17 cellular contexts compared by ENCODE assay signal in the genomic region with DNA sequence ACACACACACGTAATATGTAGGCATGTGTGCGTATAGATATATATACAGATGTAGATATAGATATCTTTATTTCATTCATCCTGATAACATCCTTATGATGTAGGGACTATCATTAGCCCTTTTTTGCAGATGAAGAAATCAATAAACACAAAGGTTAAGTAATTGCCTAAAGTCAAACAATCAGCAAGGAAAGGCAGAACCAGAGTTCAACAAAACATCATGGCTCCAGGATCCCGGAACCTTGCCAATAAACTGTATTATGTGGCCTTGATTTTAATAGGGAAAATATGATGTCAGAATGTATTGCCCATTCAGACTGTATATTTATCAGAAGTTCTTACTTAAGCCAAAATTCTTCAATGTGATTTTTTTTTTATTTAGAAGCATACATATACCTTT.
DNase-seq lines count a peak whose midpoint lies in the region; ATAC-seq and TF ChIP-seq lines count a peak whose summit lies in the region.
"Had no signal": no experiment of that assay in that cellular context is flagged by ENCODE, and none has a peak within 500 bp of the region (broad histone marks: within the 10 kb centered on the region; RNA-seq: fewer than 3 reads in every experiment).

No MANE protein-coding gene starts in this region.

- peak; percentile 60 for DNase-seq in DMS 273 (lab: John Stamatoyannopoulos, UW; ENCODE audit: unreplicated experiment)
- DNase-seq in DMS 273 treated with DMSO at 0.1 percent for 48 hours (lab: John Stamatoyannopoulos, UW): no peak
- no peak for DNase-seq in A673 (ENCODE audit: low spot score)
- DNase-seq in fibroblast of pulmonary artery (ENCODE audit: low read depth): peak; percentile 10
- DNase-seq in stimulated activated effector memory CD8-positive, alpha-beta T cell treated with anti-CD3 and anti-CD28 coated beads, Interleukin-12 subunit alpha, Interleukin-12 subunit beta, amount 100 ng/mL, for 72 hours (ENCODE audit: low spot score in 2 of 2): no peak
- DNase-seq: Calu3; CD8-positive, alpha-beta T cell; DMS79; GDM1; H9 had no signal

- H3K4me3 ChIP-seq in A673 (ENCODE audit: low read depth, low read length, poor library complexity, severe bottlenecking) (no peak overlapping the region), fibroblast of pulmonary artery (replicated peaks; ENCODE audit: low read depth, low read length) (no peak overlapping the region)
- H3K4me3 ChIP-seq: A549; BLaER1 treated with 17β-estradiol and CSF1 and Interleukin-3, amounts not matched to agents 10 nM and 100 nM had no signal

- POLR2A ChIA-PET in A673 (lab: Charles Lee; ENCODE audit: low non-redundant PET): no interaction called here

- no peaks in the 10 kb centered on the region for H3K9me3 ChIP-seq in A673 (ENCODE audit: low read depth, low read length, poor library complexity, severe bottlenecking)
- H3K9me3 ChIP-seq: A549; BLaER1 treated with 17β-estradiol and CSF1 and Interleukin-3, amounts not matched to agents 10 nM and 100 nM had no signal

- H3K27me3 ChIP-seq in A673 (replicated peaks; ENCODE audit: insufficient read depth, low read depth, low read length, poor library complexity) (no peaks in the 10 kb centered on the region), layer of hippocampus (ENCODE audit: control insufficient read depth, insufficient read depth, low read length) (no peaks in the 10 kb centered on the region)
- H3K27me3 ChIP-seq: BLaER1 treated with 17β-estradiol and CSF1 and Interleukin-3, amounts not matched to agents 10 nM and 100 nM had no signal

- no TSS peak for BruUV-seq in A673 (replicated peaks; lab: Mats Ljungman, UMichigan)

- no peaks in the 10 kb centered on the region for H3K36me3 Mint-ChIP-seq in stimulated activated effector memory CD8-positive, alpha-beta T cell treated with anti-CD3 and anti-CD28 coated beads, Interleukin-12 subunit alpha, Interleukin-12 subunit beta, amount 100 ng/mL, for 72 hours
- H3K36me3 Mint-ChIP-seq: CD8-positive, alpha-beta T cell had no signal

- H3K27ac ChIP-seq in A673 (ENCODE audit: low read depth, low read length, poor library complexity, severe bottlenecking) (peak overlapping the region; percentile 56), layer of hippocampus (ENCODE audit: low read depth, low read length) (peak overlapping the region; percentile 69)
- H3K27ac ChIP-seq: 22Rv1; A549; BLaER1 treated with 17β-estradiol and CSF1 and Interleukin-3, amounts not matched to agents 10 nM and 100 nM had no signal

- no peak overlapping the region for H3K4me3 Mint-ChIP-seq in stimulated activated effector memory CD8-positive, alpha-beta T cell treated with anti-CD3 and anti-CD28 coated beads, Interleukin-12 subunit alpha, Interleukin-12 subunit beta, amount 100 ng/mL, for 72 hours
- H3K4me3 Mint-ChIP-seq: B cell; CD8-positive, alpha-beta T cell; H9 had no signal

- H3K36me3 ChIP-seq in A673 (ENCODE audit: insufficient read depth, low read length, poor library complexity, severe bottlenecking): no peaks in the 10 kb centered on the region
- H3K36me3 ChIP-seq: BLaER1 treated with 17β-estradiol and CSF1 and Interleukin-3, amounts not matched to agents 10 nM and 100 nM had no signal

- H3K4me1 Mint-ChIP-seq in stimulated activated effector memory CD8-positive, alpha-beta T cell treated with anti-CD3 and anti-CD28 coated beads, Interleukin-12 subunit alpha, Interleukin-12 subunit beta, amount 100 ng/mL, for 72 hours: no peaks in the 10 kb centered on the region
- H3K4me1 Mint-ChIP-seq: B cell, H9 had no signal

- H3K9me3 Mint-ChIP-seq in stimulated activated effector memory CD8-positive, alpha-beta T cell treated with anti-CD3 and anti-CD28 coated beads, Interleukin-12 subunit alpha, Interleukin-12 subunit beta, amount 100 ng/mL, for 72 hours: peaks cover 14% of the 10 kb centered on the region
- H3K9me3 Mint-ChIP-seq: CD8-positive, alpha-beta T cell; H9 had no signal

- H3K4me1 ChIP-seq in A673 (ENCODE audit: insufficient read depth, low read length, poor library complexity, severe bottlenecking): peaks cover 59% of the 10 kb centered on the region
- H3K4me1 ChIP-seq: A549 had no signal

- intact Hi-C loops in A673 (cut with micrococcal nuclease; ENCODE audit: unreplicated experiment): loop anchor here (5.0 kb wide), 1 partner anchor 91 kb away; the partner anchor contains the start of gene ADGRB3

- no peak for ATAC-seq in stimulated activated effector memory CD8-positive, alpha-beta T cell treated with anti-CD3 and anti-CD28 coated beads, Interleukin-12 subunit alpha, Interleukin-12 subunit beta, amount 100 ng/mL, for 72 hours
- ATAC-seq in GM21526 (IDR thresholded peaks at IDR 0.05; ENCODE audit: low FRiP score, unreplicated experiment): no peak
- ATAC-seq in GM21737 (IDR thresholded peaks at IDR 0.05; ENCODE audit: unreplicated experiment): no peak
- ATAC-seq: A549; CD8-positive, alpha-beta T cell had no signal

- no peak overlapping the region for H3K27ac Mint-ChIP-seq in stimulated activated effector memory CD8-positive, alpha-beta T cell treated with anti-CD3 and anti-CD28 coated beads, Interleukin-12 subunit alpha, Interleukin-12 subunit beta, amount 100 ng/mL, for 72 hours
- H3K27ac Mint-ChIP-seq: B cell; CD8-positive, alpha-beta T cell; H9 had no signal

- TF ChIP-seq CTCF in A673 (conservative IDR thresholded peaks at IDR 0.05; ENCODE audit: low read depth, low read length): no peak
- TF ChIP-seq CTCF in fibroblast of pulmonary artery (IDR thresholded peaks at IDR 0.05; ENCODE audit: low read length, missing control alignments): no peak

- CTCF ChIA-PET in A673 (lab: Charles Lee): no interaction called here

Comparison
In these comparisons a context has a peak if more than half of its experiments do, and no peak if none do; other contexts are left out.
1. DNase-seq: peak in DMS 273 (single experiment) and fibroblast of pulmonary artery (single experiment); none in DMS 273 treated with DMSO at 0.1 percent for 48 hours (single experiment), A673 (single experiment) and stimulated activated effector memory CD8-positive, alpha-beta T cell treated with anti-CD3 and anti-CD28 coated beads, Interleukin-12 subunit alpha, Interleukin-12 subunit beta, amount 100 ng/mL, for 72 hours (0 of 2).